In genomic region chr4:186891859-186892486, GRCh38 we compare ENCODE assay signal across 1 cellular context.
TF ChIP-seq lines count a peak whose summit lies in the region.

No MANE protein-coding gene starts in this region.

TF ChIP-seq in IMR-90, 13 proteins besides CTCF, POLR2A, EP300 and RAD21 (continued from another document):
- TF ChIP-seq SMC3 (IDR thresholded peaks at IDR 0.05; ENCODE audit: low read depth, low read length) = no peak
